In the genomic region with DNA sequence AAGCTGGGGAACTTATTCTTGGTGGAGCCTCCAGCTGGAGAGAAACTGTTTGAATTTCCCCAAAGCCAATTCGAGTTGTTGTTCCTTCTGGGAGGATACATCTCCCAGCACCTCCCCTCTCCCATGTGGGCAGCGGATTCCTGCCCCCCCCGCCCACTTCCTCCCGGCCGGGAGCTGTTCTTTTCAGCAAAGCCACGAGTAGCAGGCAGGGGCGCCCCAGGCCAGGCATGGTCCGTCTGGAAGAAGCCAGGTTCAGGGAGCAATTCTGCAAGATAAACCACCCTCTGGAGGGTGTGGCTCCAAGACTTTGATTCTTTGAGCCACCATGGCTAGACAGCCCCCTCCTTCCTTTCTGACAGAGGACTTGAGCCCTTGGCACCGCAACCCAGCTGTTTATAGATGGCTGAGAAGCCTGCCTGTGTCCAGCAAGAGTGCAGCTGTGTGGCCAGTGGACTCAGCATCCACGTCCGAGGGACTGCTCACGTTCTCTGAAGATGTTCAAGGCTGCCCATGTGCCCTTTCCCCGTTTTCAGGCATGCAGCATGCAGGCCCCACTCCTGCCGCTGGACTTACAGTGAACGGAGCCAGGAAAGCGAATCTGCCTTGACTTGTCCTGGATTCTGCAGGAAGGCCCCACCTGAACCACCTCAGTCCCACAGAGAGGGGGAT, we compare ENCODE assay signal across 9 cellular contexts.
A peak's percentile ranks its signal among the peaks of the same experiment; 100 is the strongest.
DNase-seq lines count a peak whose midpoint lies in the region; ATAC-seq and TF ChIP-seq lines count a peak whose summit lies in the region.
"Had no signal": no experiment of that assay in that cellular context is flagged by ENCODE, and none has a peak within 500 bp of the region (broad histone marks: within the 10 kb centered on the region; RNA-seq: fewer than 3 reads in every experiment).

No MANE protein-coding gene starts in this region.

- H3K18ac ChIP-seq in neuronal stem cell (ENCODE audit: low read length) = peak overlapping the region; percentile 50

- peak; percentile 88 for ATAC-seq in Panc1
- no peak for ATAC-seq in T-cell (replicated peaks in 1 of 4)
- ATAC-seq: stimulated activated memory B cell treated with anti-CD40 and anti-IgM and Interleukin-4, amounts not matched to agents 10 μg/mL and 1 μg/mL and 100 μg/mL, for 72 hours had no signal

- no peak overlapping the region for H2BK5ac ChIP-seq in neuronal stem cell (ENCODE audit: low read length)

- H3K27me3 ChIP-seq in Panc1 (ENCODE audit: control insufficient read depth, insufficient read depth, low read length) = no peaks in the 10 kb centered on the region
- H3K27me3 ChIP-seq in fibroblast of lung (ENCODE audit: control insufficient read depth, insufficient read depth, low read length) = no peaks in the 10 kb centered on the region
- no peaks in the 10 kb centered on the region for H3K27me3 ChIP-seq in neuronal stem cell (ENCODE audit: control insufficient read depth in 3 of 3, insufficient read depth in 3 of 3, low read depth in 1 of 3, low read length in 3 of 3)

- in situ Hi-C loops in Panc1 (cut with HindIII; ENCODE audit: low pct_unique_long_range_greater_than_20kb, low sequenced_read_pairs) = no loop called here

- DNase-seq in AG08395 (ENCODE audit: low spot score) (peak; percentile 92), Panc1 (ENCODE audit: low read depth, low spot score) (no peak), fibroblast of lung (ENCODE audit: low read depth in 2 of 2) (peak; percentile 17 to 54), neuronal stem cell (ENCODE audit: low spot score) (no peak), NCI-H2107 treated with DMSO at 0.1 percent for 48 hours (lab: John Stamatoyannopoulos, UW; ENCODE audit: unreplicated experiment) (no peak), NCI-H446 (lab: John Stamatoyannopoulos, UW) (no peak), T-cell (no peak), foreskin melanocyte (no peak)

- H2BK12ac ChIP-seq in neuronal stem cell (ENCODE audit: low read length) = peak overlapping the region; percentile 26

- H3K4ac ChIP-seq in neuronal stem cell (ENCODE audit: low read length) = no peak overlapping the region

- H3K36me3 ChIP-seq in Panc1 (ENCODE audit: control insufficient read depth, insufficient read depth, low read length) = no peaks in the 10 kb centered on the region
- H3K36me3 ChIP-seq in fibroblast of lung (ENCODE audit: control insufficient read depth, insufficient read depth, low read length) = no peaks in the 10 kb centered on the region
- no peaks in the 10 kb centered on the region for H3K36me3 ChIP-seq in neuronal stem cell (replicated peaks in 1 of 2; ENCODE audit: control insufficient read depth in 2 of 2, insufficient read depth in 2 of 2, low read length in 2 of 2)

- TF ChIP-seq CTCF in Panc1 (IDR thresholded peaks at IDR 0.05) (no peak), fibroblast of lung (conservative IDR thresholded peaks at IDR 0.05 in 1 of 2, IDR thresholded peaks at IDR 0.05 in 1 of 2; ENCODE audit: low read depth in 1 of 2, low read length in 2 of 2) (peak in 1 of 2 donors; percentile 6)

- H3K23ac ChIP-seq in neuronal stem cell (ENCODE audit: low read depth, low read length, poor library complexity) = peak overlapping the region; percentile 80

- POLR2A ChIA-PET in Panc1 (lab: Charles Lee) (no interaction called here), T-cell (lab: Charles Lee) (interaction anchor here in 1 of 2 donors (0.7 kb wide), 1 partner anchor 683 kb away, joined by 5 read pairs; no protein-coding TSS in a partner anchor)

- CTCF ChIA-PET in Panc1 (lab: Charles Lee) = interaction anchor here (0.7 to 1.5 kb wide), 4 partner anchors 12 to 63 kb away, joined by 3 to 4 read pairs (median 3); no protein-coding TSS in a partner anchor
- CTCF ChIA-PET in T-cell (lab: Charles Lee) = no interaction called here

- H3K4me1 ChIP-seq in Panc1 (ENCODE audit: control insufficient read depth, insufficient read depth, low read length) (peaks cover 12% of the 10 kb centered on the region), fibroblast of lung (ENCODE audit: control insufficient read depth, extremely low read depth, insufficient read depth, low read length) (no peaks in the 10 kb centered on the region), neuronal stem cell (ENCODE audit: control insufficient read depth in 2 of 2, insufficient read depth in 1 of 2, low read depth in 1 of 2, low read length in 2 of 2) (peaks cover 10 to 13% of the 10 kb centered on the region in 2 donors)

- peak overlapping the region; percentile 48 for H3K4me2 ChIP-seq in fibroblast of lung (ENCODE audit: extremely low read depth, insufficient read depth, low read length)
- H3K4me2 ChIP-seq in neuronal stem cell (ENCODE audit: insufficient read depth, low read length, poor library complexity, severe bottlenecking) = no peak overlapping the region

- no peak overlapping the region for H2BK15ac ChIP-seq in neuronal stem cell (ENCODE audit: low read length)

- WGBS in neuronal stem cell (ENCODE audit: extremely low coverage in 2 of 2, insufficient read length in 2 of 2, insufficient replicate concordance in 1 of 2), 2 donors = no CpG with 5 or more reads among the region's 16 CpGs

- H4K91ac ChIP-seq in neuronal stem cell (ENCODE audit: low read depth, low read length, poor library complexity) = no peak overlapping the region

- H2AK5ac ChIP-seq in neuronal stem cell (ENCODE audit: low read depth, low read length) = peak overlapping the region; percentile 96

- H2AFZ ChIP-seq in fibroblast of lung (ENCODE audit: low read length) (no peak overlapping the region), neuronal stem cell (ENCODE audit: low read length) (peak overlapping the region; percentile 2)

- no peaks in the 10 kb centered on the region for H3K36me3 Mint-ChIP-seq in T-cell
- H3K36me3 Mint-ChIP-seq: stimulated activated memory B cell treated with anti-CD40 and anti-IgM and Interleukin-4, amounts not matched to agents 10 μg/mL and 1 μg/mL and 100 μg/mL, for 72 hours had no signal

- H3K4me1 Mint-ChIP-seq in T-cell = peaks cover 0 to 6% (median 5%) of the 10 kb centered on the region in 3 donors
- H3K4me1 Mint-ChIP-seq: stimulated activated memory B cell treated with anti-CD40 and anti-IgM and Interleukin-4, amounts not matched to agents 10 μg/mL and 1 μg/mL and 100 μg/mL, for 72 hours had no signal

- intact Hi-C loops in Panc1 (cut with micrococcal nuclease; ENCODE audit: unreplicated experiment) = no loop called here

- peak overlapping the region in 1 of 3 donors; percentile 10 for H3K4me3 Mint-ChIP-seq in T-cell
- H3K4me3 Mint-ChIP-seq: stimulated activated memory B cell treated with anti-CD40 and anti-IgM and Interleukin-4, amounts not matched to agents 10 μg/mL and 1 μg/mL and 100 μg/mL, for 72 hours had no signal

- H3K14ac ChIP-seq in neuronal stem cell (ENCODE audit: low read length) = peak overlapping the region; percentile 1

- BruUV-seq in Panc1 (replicated peaks; lab: Mats Ljungman, UMichigan) = no TSS peak

- peaks cover 31 to 46% of the 10 kb centered on the region in 2 donors for H3K27me3 Mint-ChIP-seq in T-cell

- H3K4me3 ChIP-seq in Panc1 (ENCODE audit: low read depth in 2 of 2, low read length in 2 of 2) (peak overlapping the region; percentile 46 to 81), fibroblast of lung (replicated peaks in 1 of 4; ENCODE audit: control extremely low read depth in 1 of 4, insufficient read depth in 1 of 4, low read depth in 3 of 4, low read length in 4 of 4) (peak overlapping the region in 3 of 4 experiments; percentile 28 to 52 (median 38)), neuronal stem cell (ENCODE audit: low read length in 2 of 2) (no peak overlapping the region)

- peak overlapping the region; percentile 89 for H3K27ac ChIP-seq in Panc1 (ENCODE audit: low read length)
- H3K27ac ChIP-seq in fibroblast of lung (ENCODE audit: insufficient read depth, low read length) = no peak overlapping the region
- no peak overlapping the region for H3K27ac ChIP-seq in neuronal stem cell (replicated peaks; ENCODE audit: low read length)

- H3K79me1 ChIP-seq in neuronal stem cell (ENCODE audit: low read depth, low read length) = no peaks in the 10 kb centered on the region

- H3K9me3 ChIP-seq in Panc1 (ENCODE audit: control insufficient read depth, insufficient read depth, low read depth, low read length) (no peaks in the 10 kb centered on the region), fibroblast of lung (ENCODE audit: control insufficient read depth, insufficient read depth, low read depth, low read length) (no peaks in the 10 kb centered on the region), neuronal stem cell (replicated peaks in 1 of 2; ENCODE audit: control insufficient read depth in 2 of 2, insufficient read depth in 1 of 2, low read depth in 1 of 2, low read length in 2 of 2) (peaks cover 0 to 3% of the 10 kb centered on the region in 2 donors)

- no peak overlapping the region for H3K27ac Mint-ChIP-seq in T-cell
- H3K27ac Mint-ChIP-seq: stimulated activated memory B cell treated with anti-CD40 and anti-IgM and Interleukin-4, amounts not matched to agents 10 μg/mL and 1 μg/mL and 100 μg/mL, for 72 hours had no signal

- H4K8ac ChIP-seq in neuronal stem cell (ENCODE audit: low read depth, low read length) = no peak overlapping the region

- H2BK120ac ChIP-seq in neuronal stem cell (ENCODE audit: low read depth, low read length) = peak overlapping the region; percentile 21

- H3K9ac ChIP-seq in fibroblast of lung (ENCODE audit: insufficient read depth, low read length) (no peak overlapping the region), neuronal stem cell (ENCODE audit: low read depth, low read length, poor library complexity) (peak overlapping the region; percentile 50)

- H4K20me1 ChIP-seq in fibroblast of lung (ENCODE audit: control insufficient read depth, extremely low read depth, insufficient read depth, low read length) = no peaks in the 10 kb centered on the region

- H3K9me3 Mint-ChIP-seq in T-cell = no peaks in the 10 kb centered on the region

- no peaks in the 10 kb centered on the region for H3K79me2 ChIP-seq in fibroblast of lung (ENCODE audit: control insufficient read depth, insufficient read depth, low read length)

Comparison
In these comparisons a context has a peak if more than half of its experiments do, and no peak if none do; other contexts are left out.
1. DNase-seq: peak in AG08395 (single experiment) and fibroblast of lung (2 of 2); none in Panc1 (single experiment), neuronal stem cell (single experiment), NCI-H2107 treated with DMSO at 0.1 percent for 48 hours (single experiment), NCI-H446 (0 of 2), T-cell (0 of 34) and foreskin melanocyte (single experiment).
2. H3K4me3 ChIP-seq: peak in Panc1 (2 of 2) and fibroblast of lung (3 of 4); none in neuronal stem cell (0 of 2).